16 cellular contexts compared by ENCODE assay signal in genomic region chr14:93015039-93015438, GRCh38.
"Had no signal": no experiment of that assay in that cellular context is flagged by ENCODE, and none has a peak within 500 bp of the region (broad histone marks: within the 10 kb centered on the region; RNA-seq: fewer than 3 reads in every experiment).

No MANE protein-coding gene starts in this region.

- ATAC-seq: activated CD8-positive, alpha-beta T cell treated with anti-CD3 and anti-CD28 coated beads for 36 hours; esophagus mucosa; left colon; naive thymus-derived CD8-positive, alpha-beta T cell; T-cell had no signal

- H3K4me3 ChIP-seq: adrenal gland, right atrium auricular region, smooth muscle cell, suprapubic skin, upper lobe of left lung had no signal

- H3K27me3 Mint-ChIP-seq: activated CD8-positive, alpha-beta T cell treated with anti-CD3 and anti-CD28 coated beads for 36 hours; activated naive CD4-positive, alpha-beta T cell treated with anti-CD3 and anti-CD28 coated beads, Interleukin-2, amount 10 ng/mL, durations not matched to agents 7 days and 5 days; naive thymus-derived CD8-positive, alpha-beta T cell; T-cell had no signal

- DNase-seq: activated CD4-positive, alpha-beta T cell treated with anti-CD3 and anti-CD28 coated beads for 4 hours; activated CD8-positive, alpha-beta memory T cell treated with anti-CD3 and anti-CD28 coated beads, Interleukin-2, amount 50 U/mL, for 4 hours; activated CD8-positive, alpha-beta T cell treated with anti-CD3 and anti-CD28 coated beads for 36 hours; activated naive CD4-positive, alpha-beta T cell treated with anti-CD3 and anti-CD28 coated beads, Interleukin-2, amount 10 ng/mL, durations not matched to agents 7 days and 5 days; adrenal gland; dermis blood vessel endothelial cell; left colon; naive thymus-derived CD8-positive, alpha-beta T cell; stimulated activated naive CD4-positive, alpha-beta T cell; T-cell; upper lobe of left lung had no signal

- H3K27ac ChIP-seq: adrenal gland, right atrium auricular region, suprapubic skin, upper lobe of left lung, VCaP had no signal

- H3K27me3 ChIP-seq: adrenal gland, right atrium auricular region, suprapubic skin, upper lobe of left lung had no signal

- H3K9me3 Mint-ChIP-seq: activated CD8-positive, alpha-beta T cell treated with anti-CD3 and anti-CD28 coated beads for 36 hours; activated naive CD4-positive, alpha-beta T cell treated with anti-CD3 and anti-CD28 coated beads, Interleukin-2, amount 10 ng/mL, durations not matched to agents 7 days and 5 days; naive thymus-derived CD8-positive, alpha-beta T cell; T-cell had no signal

- H3K4me3 Mint-ChIP-seq: activated CD8-positive, alpha-beta T cell treated with anti-CD3 and anti-CD28 coated beads for 36 hours; activated naive CD4-positive, alpha-beta T cell treated with anti-CD3 and anti-CD28 coated beads, Interleukin-2, amount 10 ng/mL, durations not matched to agents 7 days and 5 days; T-cell had no signal

- H3K36me3 ChIP-seq: adrenal gland, suprapubic skin had no signal

- H3K36me3 Mint-ChIP-seq: activated naive CD4-positive, alpha-beta T cell treated with anti-CD3 and anti-CD28 coated beads, Interleukin-2, amount 10 ng/mL, durations not matched to agents 7 days and 5 days had no signal

- H3K9me3 ChIP-seq: adrenal gland, right atrium auricular region, suprapubic skin, upper lobe of left lung had no signal

- H3K27ac Mint-ChIP-seq: activated CD8-positive, alpha-beta T cell treated with anti-CD3 and anti-CD28 coated beads for 36 hours; activated naive CD4-positive, alpha-beta T cell treated with anti-CD3 and anti-CD28 coated beads, Interleukin-2, amount 10 ng/mL, durations not matched to agents 7 days and 5 days had no signal
